In genomic region chr2:164567335-164567989, GRCh38 we compare ENCODE assay signal across 22 cellular contexts. TPM values are rescaled to one million over a fixed set of nuclear protein-coding genes. Genes with fewer than 3 reads are reported as not detected.
DNase-seq lines count a peak whose midpoint lies in the region; ATAC-seq, FAIRE-seq and TF ChIP-seq lines count a peak whose summit lies in the region.
"Had no signal": no experiment of that assay in that cellular context is flagged by ENCODE, and none has a peak within 500 bp of the region (broad histone marks: within the 10 kb centered on the region; RNA-seq: fewer than 3 reads in every experiment).

No MANE protein-coding gene starts in this region.

- DNase-seq in left ventricle myocardium inferior (no peak), left ventricle myocardium superior (no peak), lower lobe of right lung (no peak), upper lobe of right lung (no peak), SIG-M5 treated with dmso at 0.1 percent for 504 hours (lab: John Stamatoyannopoulos, UW; ENCODE audit: unreplicated experiment) (no peak), activated gamma-delta T cell (lab: John Stamatoyannopoulos, UW) (no peak), SIG-M5 (lab: John Stamatoyannopoulos, UW) (no peak)
- DNase-seq: BE2C; CD4-positive, CD25-positive, alpha-beta regulatory T cell; DMS153; EL; H9; NCI-H1105; NCI-H1694 treated with DMSO at 0.1 percent for 48 hours; NCI-H510A; NCI-H774; SHP77 had no signal

- no peaks in the 10 kb centered on the region for H3K9me3 ChIP-seq in left ventricle myocardium inferior (replicated peaks)
- H3K9me3 ChIP-seq in lower lobe of right lung = no peaks in the 10 kb centered on the region
- H3K9me3 ChIP-seq in upper lobe of right lung = no peaks in the 10 kb centered on the region
- H3K9me3 ChIP-seq: BE2C had no signal

- ATAC-seq in left ventricle myocardium superior (no peak), lower lobe of right lung (no peak), upper lobe of right lung (no peak)
- ATAC-seq: GM12878, K562 had no signal

- FAIRE-seq in islet of Langerhans (lab: Jason Lieb, UNC) = peak; percentile 60
- FAIRE-seq: GM12878, GM19239, K562 had no signal

- no peak for TF ChIP-seq CTCF in left ventricle myocardium inferior (IDR thresholded peaks at IDR 0.05; ENCODE audit: borderline replicate concordance)
- TF ChIP-seq CTCF in lower lobe of right lung (IDR thresholded peaks at IDR 0.05) = no peak
- TF ChIP-seq CTCF in upper lobe of right lung (IDR thresholded peaks at IDR 0.05) = no peak

- H3K27ac ChIP-seq in left ventricle myocardium inferior (replicated peaks) (no peak overlapping the region), lower lobe of right lung (no peak overlapping the region), upper lobe of right lung (peak overlapping the region; percentile 2)

- H3K36me3 ChIP-seq in left ventricle myocardium inferior = no peaks in the 10 kb centered on the region
- no peaks in the 10 kb centered on the region for H3K36me3 ChIP-seq in lower lobe of right lung
- H3K36me3 ChIP-seq in upper lobe of right lung = no peaks in the 10 kb centered on the region
- H3K36me3 ChIP-seq: BE2C had no signal

- H3K4me1 ChIP-seq in left ventricle myocardium inferior (peaks cover 26% of the 10 kb centered on the region), lower lobe of right lung (no peaks in the 10 kb centered on the region), upper lobe of right lung (no peaks in the 10 kb centered on the region)
- H3K4me1 ChIP-seq: BE2C had no signal

- H3K27me3 ChIP-seq in left ventricle myocardium inferior (ENCODE audit: low read depth) (no peaks in the 10 kb centered on the region), lower lobe of right lung (ENCODE audit: low read depth) (no peaks in the 10 kb centered on the region), upper lobe of right lung (no peaks in the 10 kb centered on the region)
- H3K27me3 ChIP-seq: BE2C had no signal

- H3K4me3 ChIP-seq in left ventricle myocardium inferior = peak overlapping the region; percentile 31
- H3K4me3 ChIP-seq in lower lobe of right lung = peak overlapping the region; percentile 15
- peak overlapping the region; percentile 22 for H3K4me3 ChIP-seq in upper lobe of right lung
- H3K4me3 ChIP-seq: GM12878, K562 had no signal

- intact Hi-C loops in left ventricle myocardium inferior (cut with micrococcal nuclease) (loop anchor here (10.0 kb wide), 1 partner anchor 127 kb away; no protein-coding TSS in a partner anchor), left ventricle myocardium superior (cut with micrococcal nuclease) (loop anchor here (10.0 kb wide), 1 partner anchor 147 kb away; no protein-coding TSS in a partner anchor), lower lobe of right lung (cut with DNase I) (no loop called here), upper lobe of right lung (cut with DNase I) (no loop called here)

RNA-seq across cellular contexts. Expression of gene GRB14, which starts 53.8 kb away (rescaled TPM):
- total RNA-seq in left ventricle myocardium inferior = 39.3 TPM
- 27.8 TPM for total RNA-seq in left ventricle myocardium superior
- total RNA-seq in lower lobe of right lung = 4.6 TPM
- total RNA-seq in upper lobe of right lung = 8.9 TPM
- total RNA-seq: GM12878, K562, OCI-LY7 had no signal

Comparison
In these comparisons a context has a peak if more than half of its experiments do, and no peak if none do; other contexts are left out.
1. intact Hi-C loops: an anchor here in left ventricle myocardium inferior (10.0 kb wide) and left ventricle myocardium superior (10.0 kb wide); none called in lower lobe of right lung and upper lobe of right lung.